Comparison of ENCODE assay signal across 11 cellular contexts in the genomic region with DNA sequence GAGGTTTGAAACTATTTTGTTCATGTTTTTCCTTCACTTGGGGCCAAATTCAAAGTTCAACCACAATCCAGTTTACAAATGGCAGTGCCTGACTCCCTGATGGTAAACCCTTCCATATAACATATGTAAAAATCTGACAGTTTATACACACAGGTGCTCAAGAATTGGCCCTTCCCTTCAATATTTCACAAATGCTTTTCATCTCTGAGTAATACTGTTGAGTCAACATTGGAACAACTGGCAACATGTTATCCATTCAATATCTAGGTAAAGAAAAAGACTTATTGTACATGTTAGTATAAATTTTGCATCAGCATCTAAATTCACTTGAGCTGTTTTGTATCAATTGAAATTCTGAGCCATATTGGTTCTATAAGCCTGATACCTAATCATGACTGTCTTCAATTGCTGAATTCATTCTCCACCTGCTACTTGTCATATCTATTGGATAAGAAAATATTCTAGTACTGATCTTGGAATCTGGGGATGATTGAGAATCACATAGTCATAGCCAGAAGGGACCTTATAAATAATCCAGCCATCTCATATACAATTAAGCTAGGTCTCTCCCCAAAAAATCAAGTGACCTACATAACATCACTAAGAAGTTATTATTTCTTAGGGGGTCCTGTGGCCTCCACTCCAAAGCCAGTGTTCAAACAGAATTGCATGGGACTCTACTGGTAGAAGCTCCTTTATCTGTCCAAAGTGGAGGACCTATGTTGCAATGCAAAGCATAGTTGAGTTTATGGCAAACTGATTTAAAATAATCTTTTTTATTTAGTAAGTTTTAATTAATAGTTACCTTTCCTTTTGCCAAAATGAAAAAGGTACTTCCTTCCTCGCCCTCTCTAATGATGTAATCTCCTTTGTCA.
A peak's percentile ranks its signal among the peaks of the same experiment; 100 is the strongest.
DNase-seq lines count a peak whose midpoint lies in the region; ATAC-seq and TF ChIP-seq lines count a peak whose summit lies in the region.
"Had no signal": no experiment of that assay in that cellular context is flagged by ENCODE, and none has a peak within 500 bp of the region (broad histone marks: within the 10 kb centered on the region; RNA-seq: fewer than 3 reads in every experiment).

No MANE protein-coding gene starts in this region.

- no peaks in the 10 kb centered on the region for H3K4me1 ChIP-seq in CD8-positive, alpha-beta T cell (ENCODE audit: insufficient read depth, low read length)
- H3K4me1 ChIP-seq: stomach had no signal

- peaks cover 3% of the 10 kb centered on the region for H3K4me1 Mint-ChIP-seq in CD8-positive, alpha-beta T cell (ENCODE audit: low read depth)
- H3K4me1 Mint-ChIP-seq in activated naive CD8-positive, alpha-beta T cell treated with anti-CD3 and anti-CD28 coated beads, Interleukin-2, amount 10 ng/mL, durations not matched to agents 7 days and 5 days = peaks cover 2% of the 10 kb centered on the region
- H3K4me1 Mint-ChIP-seq in mesothelial cell of epicardium = peaks cover 4% of the 10 kb centered on the region

- no peak for ATAC-seq in CD8-positive, alpha-beta T cell
- ATAC-seq in activated naive CD8-positive, alpha-beta T cell treated with anti-CD3 and anti-CD28 coated beads, Interleukin-2, amount 10 ng/mL, durations not matched to agents 7 days and 5 days (ENCODE audit: low read depth) = no peak
- ATAC-seq in HG02973 (IDR thresholded peaks at IDR 0.05; ENCODE audit: unreplicated experiment) (no peak), GM18498 (IDR thresholded peaks at IDR 0.05; ENCODE audit: unreplicated experiment) (no peak)

- CTCF ChIA-PET in CD8-positive, alpha-beta T cell (lab: Charles Lee) = no interaction called here

- no peaks in the 10 kb centered on the region for H3K9me3 ChIP-seq in CD8-positive, alpha-beta T cell (ENCODE audit: low read length)
- H3K9me3 ChIP-seq: stomach had no signal

- DNase-seq in CD8-positive, alpha-beta T cell = no peak
- DNase-seq in H7 (no peak), mesothelial cell of epicardium (ENCODE audit: low spot score in 2 of 2, unreplicated experiment in 2 of 2) (no peak), NCI-H1694 treated with DMSO at 0.1 percent for 48 hours (lab: John Stamatoyannopoulos, UW) (no peak)
- DNase-seq in activated naive CD8-positive, alpha-beta T cell treated with anti-CD3 and anti-CD28 coated beads, Interleukin-2, amount 10 ng/mL, durations not matched to agents 7 days and 5 days = no peak
- DNase-seq: activated naive CD4-positive, alpha-beta T cell treated with Interleukin-2 at 50 U/mL for 16 hours; HCEC 1CT; NCI-H446 had no signal

- peak overlapping the region; percentile 85 for H3K4me3 Mint-ChIP-seq in CD8-positive, alpha-beta T cell
- H3K4me3 Mint-ChIP-seq in activated naive CD8-positive, alpha-beta T cell treated with anti-CD3 and anti-CD28 coated beads, Interleukin-2, amount 10 ng/mL, durations not matched to agents 7 days and 5 days = peak overlapping the region; percentile 85
- peak overlapping the region; percentile 79 for H3K4me3 Mint-ChIP-seq in mesothelial cell of epicardium

- H3K27ac ChIP-seq in CD8-positive, alpha-beta T cell (ENCODE audit: low read depth, low read length) = no peak overlapping the region

- no peaks in the 10 kb centered on the region for H3K36me3 Mint-ChIP-seq in CD8-positive, alpha-beta T cell
- no peaks in the 10 kb centered on the region for H3K36me3 Mint-ChIP-seq in activated naive CD8-positive, alpha-beta T cell treated with anti-CD3 and anti-CD28 coated beads, Interleukin-2, amount 10 ng/mL, durations not matched to agents 7 days and 5 days
- H3K36me3 Mint-ChIP-seq in mesothelial cell of epicardium = peaks cover 2% of the 10 kb centered on the region

- TF ChIP-seq CTCF in CD8-positive, alpha-beta T cell (IDR thresholded peaks at IDR 0.05) = no peak
- no peak for TF ChIP-seq CTCF in mesothelial cell of epicardium (IDR thresholded peaks at IDR 0.05; ENCODE audit: unreplicated experiment)

- intact Hi-C loops in CD8-positive, alpha-beta T cell (cut with DNase I, micrococcal nuclease) = loop anchor here in 1 of 2 experiments (10.0 kb wide), 1 partner anchor 958 kb away; a partner anchor contains a TSS

- H3K27ac Mint-ChIP-seq in CD8-positive, alpha-beta T cell = peak overlapping the region; percentile 92
- peak overlapping the region; percentile 77 for H3K27ac Mint-ChIP-seq in activated naive CD8-positive, alpha-beta T cell treated with anti-CD3 and anti-CD28 coated beads, Interleukin-2, amount 10 ng/mL, durations not matched to agents 7 days and 5 days
- peak overlapping the region; percentile 64 for H3K27ac Mint-ChIP-seq in mesothelial cell of epicardium

- no peaks in the 10 kb centered on the region for H3K27me3 Mint-ChIP-seq in CD8-positive, alpha-beta T cell (ENCODE audit: low read depth)
- H3K27me3 Mint-ChIP-seq in activated naive CD8-positive, alpha-beta T cell treated with anti-CD3 and anti-CD28 coated beads, Interleukin-2, amount 10 ng/mL, durations not matched to agents 7 days and 5 days = peaks cover 2% of the 10 kb centered on the region
- no peaks in the 10 kb centered on the region for H3K27me3 Mint-ChIP-seq in mesothelial cell of epicardium (ENCODE audit: low read depth)

- H3K36me3 ChIP-seq in CD8-positive, alpha-beta T cell (ENCODE audit: insufficient read depth, low read length) = no peaks in the 10 kb centered on the region
- H3K36me3 ChIP-seq in H7 (replicated peaks; ENCODE audit: control insufficient read depth, insufficient read depth, low read length) = no peaks in the 10 kb centered on the region
- H3K36me3 ChIP-seq: stomach had no signal

- POLR2A ChIA-PET in CD8-positive, alpha-beta T cell (lab: Charles Lee) = no interaction called here
- POLR2A ChIA-PET in activated naive CD8-positive, alpha-beta T cell treated with anti-CD3 and anti-CD28 coated beads, Interleukin-2, amount 10 ng/mL, durations not matched to agents 7 days and 5 days (lab: Charles Lee) = no interaction called here

- H3K27me3 ChIP-seq in CD8-positive, alpha-beta T cell (ENCODE audit: insufficient read depth, low read length) = no peaks in the 10 kb centered on the region
- H3K27me3 ChIP-seq in H7 (ENCODE audit: control insufficient read depth, insufficient read depth, low read length) = no peaks in the 10 kb centered on the region
- H3K27me3 ChIP-seq: stomach had no signal

- no peak overlapping the region for H3K4me3 ChIP-seq in CD8-positive, alpha-beta T cell (ENCODE audit: low read depth, low read length)
- H3K4me3 ChIP-seq in H7 (ENCODE audit: insufficient read depth, low read depth, low read length) = peak overlapping the region; percentile 49; the same call in 1 of the 2 replicates

- no peaks in the 10 kb centered on the region for H3K9me3 Mint-ChIP-seq in CD8-positive, alpha-beta T cell
- H3K9me3 Mint-ChIP-seq in activated naive CD8-positive, alpha-beta T cell treated with anti-CD3 and anti-CD28 coated beads, Interleukin-2, amount 10 ng/mL, durations not matched to agents 7 days and 5 days = peaks cover 2% of the 10 kb centered on the region
- peaks cover 12% of the 10 kb centered on the region for H3K9me3 Mint-ChIP-seq in mesothelial cell of epicardium
